ENCODE assay signal across 1 cellular context in genomic region chr5:96187309-96188027, GRCh38.
A peak's percentile ranks its signal among the peaks of the same experiment; 100 is the strongest.
TF ChIP-seq lines count a peak whose summit lies in the region.

No MANE protein-coding gene starts in this region.

TF ChIP-seq in HepG2, 621 proteins besides CTCF, POLR2A, EP300 and RAD21 (continued from another document and continues in another):
- TF ChIP-seq HOMEZ (CRISPR knock-in tag; IDR thresholded peaks at IDR 0.05; ENCODE audit: low read depth) (peak; percentile 78; the same call in 1 of the 2 replicates), ZMYM3 (CRISPR knock-in tag; IDR thresholded peaks at IDR 0.05) (no peak), SMAD1 (CRISPR knock-in tag; IDR thresholded peaks at IDR 0.05; ENCODE audit: borderline replicate concordance, low read depth) (no peak), ZNF281 (CRISPR knock-in tag; IDR thresholded peaks at IDR 0.05; ENCODE audit: borderline replicate concordance) (peak; percentile 21; the same call in 1 of the 2 replicates), ZNF510 (CRISPR knock-in tag; IDR thresholded peaks at IDR 0.05; ENCODE audit: low read depth) (no peak), ZBTB25 (CRISPR knock-in tag; IDR thresholded peaks at IDR 0.05) (peak; percentile 5; the same call in 1 of the 2 replicates), IRF2 (CRISPR knock-in tag; IDR thresholded peaks at IDR 0.05) (peak; percentile 9), ASH2L (IDR thresholded peaks at IDR 0.05; ENCODE audit: insufficient read length, low read depth, low read length) (peak; percentile 82), ZNF710 (CRISPR knock-in tag; IDR thresholded peaks at IDR 0.05; ENCODE audit: borderline replicate concordance) (peak; percentile 83), THRA (CRISPR knock-in tag; IDR thresholded peaks at IDR 0.05; ENCODE audit: borderline replicate concordance) (peak; percentile 38; the same call in 1 of the 2 replicates), SOX6 (IDR thresholded peaks at IDR 0.05) (no peak), SOX6 (CRISPR knock-in tag; IDR thresholded peaks at IDR 0.05) (peak; percentile 97), ZNF431 (CRISPR knock-in tag; IDR thresholded peaks at IDR 0.05; ENCODE audit: borderline replicate concordance, low read depth) (no peak; the same call in 1 of the 2 replicates), JUNB (CRISPR knock-in tag; IDR thresholded peaks at IDR 0.05; ENCODE audit: borderline replicate concordance) (no peak), ZNF451 (CRISPR knock-in tag; IDR thresholded peaks at IDR 0.05) (no peak), SP5 (CRISPR knock-in tag; IDR thresholded peaks at IDR 0.05; ENCODE audit: borderline replicate concordance, low read depth) (peak; percentile 94), NR2F2 (IDR thresholded peaks at IDR 0.05; ENCODE audit: borderline replicate concordance, low read depth) (peak; percentile 56; the same call in 1 of the 2 replicates), ZNF580 (CRISPR knock-in tag; IDR thresholded peaks at IDR 0.05; ENCODE audit: borderline replicate concordance, low read depth) (peak; percentile 48; the same call in 1 of the 2 replicates), STAT5B (CRISPR knock-in tag; IDR thresholded peaks at IDR 0.05) (0 out of 2 replicates have a peak, but pooled peaks have one; percentile 59), NCOA2 (CRISPR knock-in tag; IDR thresholded peaks at IDR 0.05) (peak; percentile 92), ZFP36L1 (CRISPR knock-in tag; IDR thresholded peaks at IDR 0.05) (0 out of 2 replicates have a peak, but pooled peaks have one; percentile 37), DPF2 (CRISPR knock-in tag; IDR thresholded peaks at IDR 0.05; ENCODE audit: borderline replicate concordance, low read depth) (peak; percentile 69; the same call in 1 of the 2 replicates), GFI1 (CRISPR knock-in tag; IDR thresholded peaks at IDR 0.05; ENCODE audit: borderline replicate concordance) (peak; percentile 94), ATF1 (CRISPR knock-in tag; IDR thresholded peaks at IDR 0.05) (peak; percentile 68; the same call in 1 of the 2 replicates), ELF3 (CRISPR knock-in tag; IDR thresholded peaks at IDR 0.05) (peak; percentile 74), ZNF790 (CRISPR knock-in tag; IDR thresholded peaks at IDR 0.05; ENCODE audit: borderline replicate concordance) (no peak), SALL1 (CRISPR knock-in tag; IDR thresholded peaks at IDR 0.05) (peak; percentile 79), MEF2D (CRISPR knock-in tag; IDR thresholded peaks at IDR 0.05) (0 out of 2 replicates have a peak, but pooled peaks have one; percentile 41), ZNF644 (CRISPR knock-in tag; IDR thresholded peaks at IDR 0.05; ENCODE audit: low read depth) (no peak), GABPB1 (CRISPR knock-in tag; IDR thresholded peaks at IDR 0.05) (no peak), CSRNP1 (CRISPR knock-in tag; IDR thresholded peaks at IDR 0.05) (0 out of 2 replicates have a peak, but pooled peaks have one; percentile 27), ZBTB7B (CRISPR knock-in tag; IDR thresholded peaks at IDR 0.05) (peak; percentile 56; the same call in 1 of the 2 replicates), PHF21A (CRISPR knock-in tag; IDR thresholded peaks at IDR 0.05) (peak; percentile 81), ZNF335 (CRISPR knock-in tag; IDR thresholded peaks at IDR 0.05) (0 out of 2 replicates have a peak, but pooled peaks have one; percentile 32), ZNF430 (CRISPR knock-in tag; IDR thresholded peaks at IDR 0.05) (no peak), ZNF317 (CRISPR knock-in tag; IDR thresholded peaks at IDR 0.05) (peak; percentile 63; the same call in 1 of the 2 replicates), MXD4 (CRISPR knock-in tag; IDR thresholded peaks at IDR 0.05) (no peak), HNF4A (CRISPR knock-in tag; IDR thresholded peaks at IDR 0.05) (peak; percentile 73), HNF1A (IDR thresholded peaks at IDR 0.05; ENCODE audit: low read depth) (peak; percentile 83), HNF1A (CRISPR knock-in tag; IDR thresholded peaks at IDR 0.05; ENCODE audit: borderline replicate concordance) (peak; percentile 89; the same call in 1 of the 2 replicates), KDM1A (CRISPR knock-in tag; IDR thresholded peaks at IDR 0.05) (peak; percentile 87), ZNF292 (CRISPR knock-in tag; IDR thresholded peaks at IDR 0.05; ENCODE audit: borderline replicate concordance, low read depth) (0 out of 2 replicates have a peak, but pooled peaks have one; percentile 25), ATF3 (CRISPR knock-in tag; IDR thresholded peaks at IDR 0.05) (peak; percentile 46; the same call in 1 of the 2 replicates), FOXP4 (CRISPR knock-in tag; IDR thresholded peaks at IDR 0.05) (peak; percentile 98), CEBPB (IDR thresholded peaks at IDR 0.05; ENCODE audit: borderline replicate concordance, low read depth, low read length) (peak; percentile 79), HDAC2 (CRISPR knock-in tag; IDR thresholded peaks at IDR 0.05) (peak; percentile 68), NBN (conservative IDR thresholded peaks at IDR 0.05) (no peak), RORA (CRISPR knock-in tag; IDR thresholded peaks at IDR 0.05) (no peak)
